In the genomic region with DNA sequence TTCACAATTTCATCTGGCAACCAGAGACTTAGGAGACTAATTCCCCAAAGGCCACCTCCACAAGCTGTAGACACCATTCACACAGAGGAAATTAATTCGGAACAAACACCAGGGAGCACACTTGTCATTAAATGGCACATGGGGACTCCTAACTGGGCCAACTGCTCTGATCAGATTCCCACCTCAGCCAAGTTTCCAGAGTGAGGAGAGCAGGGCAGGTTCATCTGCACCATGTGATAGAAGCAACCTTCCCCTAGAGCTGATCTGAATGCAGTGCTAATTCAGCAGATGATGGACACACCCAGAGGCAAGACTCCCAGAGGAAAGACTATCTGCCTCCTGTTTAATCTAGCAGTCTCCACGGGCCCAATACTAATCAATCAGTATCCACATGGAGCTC, we compare ENCODE assay signal across 26 cellular contexts.
A peak's percentile ranks its signal among the peaks of the same experiment; 100 is the strongest.
DNase-seq lines count a peak whose midpoint lies in the region; ATAC-seq and TF ChIP-seq lines count a peak whose summit lies in the region.
"Had no signal": no experiment of that assay in that cellular context is flagged by ENCODE, and none has a peak within 500 bp of the region (broad histone marks: within the 10 kb centered on the region; RNA-seq: fewer than 3 reads in every experiment).

No MANE protein-coding gene starts in this region.

- H3K36me3 ChIP-seq in heart right ventricle (no peaks in the 10 kb centered on the region), PC-9 (ENCODE audit: low read depth) (no peaks in the 10 kb centered on the region)

- H3K4me3 ChIP-seq in heart right ventricle (no peak overlapping the region), PC-9 (no peak overlapping the region)

- no peak overlapping the region for H3K27ac Mint-ChIP-seq in WTC11

- CTCF ChIA-PET in WTC11 (lab: Charles Lee) = no interaction called here
- CTCF ChIA-PET in PC-9 (lab: Charles Lee) = no interaction called here

- no peaks in the 10 kb centered on the region for H3K27me3 Mint-ChIP-seq in WTC11 (ENCODE audit: low read depth)
- H3K27me3 Mint-ChIP-seq: T-cell had no signal

- TF ChIP-seq CTCF in heart right ventricle (IDR thresholded peaks at IDR 0.05) = peak in 2 of 9 donors; percentile 7 to 22
- TF ChIP-seq CTCF in WTC11 (IDR thresholded peaks at IDR 0.05) = no peak
- TF ChIP-seq CTCF in PC-9 (conservative IDR thresholded peaks at IDR 0.05) = no peak

- no peaks in the 10 kb centered on the region; the same call in 1 of the 2 replicates for H3K36me3 Mint-ChIP-seq in WTC11

- WGBS in heart right ventricle, 2 donors = 41 to 54% methylated on average over 2 of the region's 2 CpGs

- H2AFZ ChIP-seq in PC-9 = no peak overlapping the region

- ATAC-seq in heart right ventricle (peak in 6 of 8 donors; percentile 22 to 69 (median 36)), WTC11 (peak; percentile 54), HG03135 (IDR thresholded peaks at IDR 0.05; ENCODE audit: unreplicated experiment) (no peak)
- ATAC-seq: HepG2, Panc1, T-cell had no signal

- H3K9me3 ChIP-seq in heart right ventricle (no peaks in the 10 kb centered on the region), PC-9 (ENCODE audit: insufficient read depth, low read depth) (no peaks in the 10 kb centered on the region)

- H3K4me3 Mint-ChIP-seq in WTC11 = no peak overlapping the region
- H3K4me3 Mint-ChIP-seq: CD4-positive, alpha-beta memory T cell; T-cell had no signal

- POLR2A ChIA-PET in WTC11 (lab: Charles Lee) = no interaction called here
- POLR2A ChIA-PET in PC-9 (lab: Charles Lee; ENCODE audit: unreplicated experiment) = no interaction called here

- no peaks in the 10 kb centered on the region for H3F3A ChIP-seq in PC-9 (ENCODE audit: insufficient read depth, low read depth)

- intact Hi-C loops in heart right ventricle (cut with DNase I) (no loop called here), cardiac septum (cut with DNase I) (no loop called here), PC-9 (cut with micrococcal nuclease; ENCODE audit: unreplicated experiment) (no loop called here)

- H3K9me3 Mint-ChIP-seq in WTC11 = peaks cover 7% of the 10 kb centered on the region

- H3K4me1 Mint-ChIP-seq in WTC11 = peaks cover 41% of the 10 kb centered on the region

- H3K79me2 ChIP-seq in PC-9 (ENCODE audit: low read depth) = no peaks in the 10 kb centered on the region

- BruUV-seq in PC-9 (replicated peaks; lab: Mats Ljungman, UMichigan) = no TSS peak

- H3K27ac ChIP-seq in heart right ventricle = no peak overlapping the region
- no peak overlapping the region for H3K27ac ChIP-seq in PC-9
- H3K27ac ChIP-seq: 22Rv1, RWPE1 had no signal

- peak; percentile 10 for DNase-seq in DMS 273 (lab: John Stamatoyannopoulos, UW; ENCODE audit: unreplicated experiment)
- DNase-seq in DMS 273 treated with DMSO at 0.1 percent for 48 hours (lab: John Stamatoyannopoulos, UW) = no peak
- DNase-seq in heart right ventricle = peak in 1 of 2 donors; percentile 13
- DNase-seq in cardiac septum (ENCODE audit: low spot score) = no peak
- DNase-seq in WTC11 (ENCODE audit: low spot score) = no peak
- DNase-seq in left kidney (ENCODE audit: low read depth, low spot score) = peak; percentile 3
- DNase-seq in PC-9 = no peak
- DNase-seq: ACHN; CD4-positive, alpha-beta memory T cell; COR-L47; DMS79; GF-D8; H7; Karpas-422; NCI-H1092; NCI-H146; NCI-H1930; NCI-H226; NCI-H774; SHP77; T-cell had no signal

- no peaks in the 10 kb centered on the region for H4K20me1 ChIP-seq in PC-9 (ENCODE audit: insufficient read depth)

- H3K4me1 ChIP-seq in heart right ventricle = peaks cover 0 to 11% (median 6%) of the 10 kb centered on the region in 9 donors
- 0 out of 2 replicates have a peak, but pooled peaks cover 3% of the 10 kb centered on the region for H3K4me1 ChIP-seq in PC-9 (replicated peaks; ENCODE audit: insufficient read depth)

- H3K27me3 ChIP-seq in heart right ventricle (no peaks in the 10 kb centered on the region), PC-9 (ENCODE audit: insufficient read depth, low read depth) (no peaks in the 10 kb centered on the region)

- no peaks in the 10 kb centered on the region for H3K9me2 ChIP-seq in PC-9 (ENCODE audit: insufficient read depth)

- no peak overlapping the region for H3K4me2 ChIP-seq in PC-9

TF ChIP-seq in WTC11, 78 proteins besides CTCF, POLR2A, EP300 and RAD21 (continues in another document):
- TF ChIP-seq FOXJ3 (CRISPR knock-in tag; IDR thresholded peaks at IDR 0.05; ENCODE audit: borderline replicate concordance) = no peak
- TF ChIP-seq GABPB1 (CRISPR knock-in tag; IDR thresholded peaks at IDR 0.05) = no peak
- TF ChIP-seq, protein P1, sequence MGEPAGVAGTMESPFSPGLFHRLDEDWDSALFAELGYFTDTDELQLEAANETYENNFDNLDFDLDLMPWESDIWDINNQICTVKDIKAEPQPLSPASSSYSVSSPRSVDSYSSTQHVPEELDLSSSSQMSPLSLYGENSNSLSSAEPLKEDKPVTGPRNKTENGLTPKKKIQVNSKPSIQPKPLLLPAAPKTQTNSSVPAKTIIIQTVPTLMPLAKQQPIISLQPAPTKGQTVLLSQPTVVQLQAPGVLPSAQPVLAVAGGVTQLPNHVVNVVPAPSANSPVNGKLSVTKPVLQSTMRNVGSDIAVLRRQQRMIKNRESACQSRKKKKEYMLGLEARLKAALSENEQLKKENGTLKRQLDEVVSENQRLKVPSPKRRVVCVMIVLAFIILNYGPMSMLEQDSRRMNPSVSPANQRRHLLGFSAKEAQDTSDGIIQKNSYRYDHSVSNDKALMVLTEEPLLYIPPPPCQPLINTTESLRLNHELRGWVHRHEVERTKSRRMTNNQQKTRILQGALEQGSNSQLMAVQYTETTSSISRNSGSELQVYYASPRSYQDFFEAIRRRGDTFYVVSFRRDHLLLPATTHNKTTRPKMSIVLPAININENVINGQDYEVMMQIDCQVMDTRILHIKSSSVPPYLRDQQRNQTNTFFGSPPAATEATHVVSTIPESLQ (CRISPR knock-in tag; IDR thresholded peaks at IDR 0.05) = no peak
- TF ChIP-seq, protein P2, sequence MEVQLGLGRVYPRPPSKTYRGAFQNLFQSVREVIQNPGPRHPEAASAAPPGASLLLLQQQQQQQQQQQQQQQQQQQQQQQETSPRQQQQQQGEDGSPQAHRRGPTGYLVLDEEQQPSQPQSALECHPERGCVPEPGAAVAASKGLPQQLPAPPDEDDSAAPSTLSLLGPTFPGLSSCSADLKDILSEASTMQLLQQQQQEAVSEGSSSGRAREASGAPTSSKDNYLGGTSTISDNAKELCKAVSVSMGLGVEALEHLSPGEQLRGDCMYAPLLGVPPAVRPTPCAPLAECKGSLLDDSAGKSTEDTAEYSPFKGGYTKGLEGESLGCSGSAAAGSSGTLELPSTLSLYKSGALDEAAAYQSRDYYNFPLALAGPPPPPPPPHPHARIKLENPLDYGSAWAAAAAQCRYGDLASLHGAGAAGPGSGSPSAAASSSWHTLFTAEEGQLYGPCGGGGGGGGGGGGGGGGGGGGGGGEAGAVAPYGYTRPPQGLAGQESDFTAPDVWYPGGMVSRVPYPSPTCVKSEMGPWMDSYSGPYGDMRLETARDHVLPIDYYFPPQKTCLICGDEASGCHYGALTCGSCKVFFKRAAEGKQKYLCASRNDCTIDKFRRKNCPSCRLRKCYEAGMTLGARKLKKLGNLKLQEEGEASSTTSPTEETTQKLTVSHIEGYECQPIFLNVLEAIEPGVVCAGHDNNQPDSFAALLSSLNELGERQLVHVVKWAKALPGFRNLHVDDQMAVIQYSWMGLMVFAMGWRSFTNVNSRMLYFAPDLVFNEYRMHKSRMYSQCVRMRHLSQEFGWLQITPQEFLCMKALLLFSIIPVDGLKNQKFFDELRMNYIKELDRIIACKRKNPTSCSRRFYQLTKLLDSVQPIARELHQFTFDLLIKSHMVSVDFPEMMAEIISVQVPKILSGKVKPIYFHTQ (CRISPR knock-in tag; IDR thresholded peaks at IDR 0.05) = no peak
- no peak for TF ChIP-seq JAZF1 (CRISPR knock-in tag; IDR thresholded peaks at IDR 0.05)
- TF ChIP-seq ZNF396 (CRISPR knock-in tag; IDR thresholded peaks at IDR 0.05; ENCODE audit: borderline replicate concordance) = no peak
- TF ChIP-seq MYBL2 (CRISPR knock-in tag; IDR thresholded peaks at IDR 0.05) = no peak
- no peak for TF ChIP-seq AFF4 (CRISPR knock-in tag; IDR thresholded peaks at IDR 0.05; ENCODE audit: borderline replicate concordance)
- no peak for TF ChIP-seq ZBTB43 (CRISPR knock-in tag; IDR thresholded peaks at IDR 0.05)
- no peak for TF ChIP-seq NFATC4 (CRISPR knock-in tag; IDR thresholded peaks at IDR 0.05)

Comparison
In these comparisons a context has a peak if more than half of its experiments do, and no peak if none do; other contexts are left out.
1. DNase-seq: peak in DMS 273 (single experiment) and left kidney (single experiment); none in DMS 273 treated with DMSO at 0.1 percent for 48 hours (single experiment), cardiac septum (single experiment), WTC11 (single experiment) and PC-9 (0 of 2).